In the genomic region with DNA sequence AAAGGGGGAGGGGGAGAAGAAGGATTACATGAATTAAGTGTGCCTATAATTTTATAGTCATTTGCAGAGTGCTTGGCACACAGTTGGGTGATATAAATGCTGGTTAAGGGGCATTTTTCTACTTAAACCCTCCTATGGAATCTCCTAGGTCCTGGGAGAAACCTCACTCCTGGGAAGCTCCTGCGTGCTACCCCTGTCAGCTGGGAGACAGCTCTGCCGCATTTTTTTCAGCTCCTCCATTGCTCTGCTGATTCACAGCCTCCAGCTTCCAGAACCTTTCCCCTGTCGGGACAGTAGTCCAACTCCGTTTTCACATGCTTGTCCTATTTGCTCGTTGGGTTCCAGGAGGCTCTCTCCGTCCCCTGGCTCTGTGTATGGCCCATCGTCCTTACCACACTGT, we compare ENCODE assay signal across 1 cellular context.
TF ChIP-seq lines count a peak whose summit lies in the region.

No MANE protein-coding gene starts in this region.

TF ChIP-seq in GM23338, 12 proteins besides CTCF, POLR2A, EP300 and RAD21 (continued from another document):
- TF ChIP-seq, protein P1, sequence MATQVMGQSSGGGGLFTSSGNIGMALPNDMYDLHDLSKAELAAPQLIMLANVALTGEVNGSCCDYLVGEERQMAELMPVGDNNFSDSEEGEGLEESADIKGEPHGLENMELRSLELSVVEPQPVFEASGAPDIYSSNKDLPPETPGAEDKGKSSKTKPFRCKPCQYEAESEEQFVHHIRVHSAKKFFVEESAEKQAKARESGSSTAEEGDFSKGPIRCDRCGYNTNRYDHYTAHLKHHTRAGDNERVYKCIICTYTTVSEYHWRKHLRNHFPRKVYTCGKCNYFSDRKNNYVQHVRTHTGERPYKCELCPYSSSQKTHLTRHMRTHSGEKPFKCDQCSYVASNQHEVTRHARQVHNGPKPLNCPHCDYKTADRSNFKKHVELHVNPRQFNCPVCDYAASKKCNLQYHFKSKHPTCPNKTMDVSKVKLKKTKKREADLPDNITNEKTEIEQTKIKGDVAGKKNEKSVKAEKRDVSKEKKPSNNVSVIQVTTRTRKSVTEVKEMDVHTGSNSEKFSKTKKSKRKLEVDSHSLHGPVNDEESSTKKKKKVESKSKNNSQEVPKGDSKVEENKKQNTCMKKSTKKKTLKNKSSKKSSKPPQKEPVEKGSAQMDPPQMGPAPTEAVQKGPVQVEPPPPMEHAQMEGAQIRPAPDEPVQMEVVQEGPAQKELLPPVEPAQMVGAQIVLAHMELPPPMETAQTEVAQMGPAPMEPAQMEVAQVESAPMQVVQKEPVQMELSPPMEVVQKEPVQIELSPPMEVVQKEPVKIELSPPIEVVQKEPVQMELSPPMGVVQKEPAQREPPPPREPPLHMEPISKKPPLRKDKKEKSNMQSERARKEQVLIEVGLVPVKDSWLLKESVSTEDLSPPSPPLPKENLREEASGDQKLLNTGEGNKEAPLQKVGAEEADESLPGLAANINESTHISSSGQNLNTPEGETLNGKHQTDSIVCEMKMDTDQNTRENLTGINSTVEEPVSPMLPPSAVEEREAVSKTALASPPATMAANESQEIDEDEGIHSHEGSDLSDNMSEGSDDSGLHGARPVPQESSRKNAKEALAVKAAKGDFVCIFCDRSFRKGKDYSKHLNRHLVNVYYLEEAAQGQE (IDR thresholded peaks at IDR 0.05; ENCODE audit: unreplicated experiment) = no peak
- TF ChIP-seq EZH2 (IDR thresholded peaks at IDR 0.05; ENCODE audit: low read depth, unreplicated experiment) = no peak
- no peak for TF ChIP-seq POLR2AphosphoS5 (IDR thresholded peaks at IDR 0.05; ENCODE audit: low read depth)
- TF ChIP-seq, protein P2, sequence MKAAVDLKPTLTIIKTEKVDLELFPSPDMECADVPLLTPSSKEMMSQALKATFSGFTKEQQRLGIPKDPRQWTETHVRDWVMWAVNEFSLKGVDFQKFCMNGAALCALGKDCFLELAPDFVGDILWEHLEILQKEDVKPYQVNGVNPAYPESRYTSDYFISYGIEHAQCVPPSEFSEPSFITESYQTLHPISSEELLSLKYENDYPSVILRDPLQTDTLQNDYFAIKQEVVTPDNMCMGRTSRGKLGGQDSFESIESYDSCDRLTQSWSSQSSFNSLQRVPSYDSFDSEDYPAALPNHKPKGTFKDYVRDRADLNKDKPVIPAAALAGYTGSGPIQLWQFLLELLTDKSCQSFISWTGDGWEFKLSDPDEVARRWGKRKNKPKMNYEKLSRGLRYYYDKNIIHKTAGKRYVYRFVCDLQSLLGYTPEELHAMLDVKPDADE (IDR thresholded peaks at IDR 0.05) = no peak
- TF ChIP-seq NANOG (IDR thresholded peaks at IDR 0.05; ENCODE audit: borderline replicate concordance) = no peak
- no peak for TF ChIP-seq JUNB (IDR thresholded peaks at IDR 0.05; ENCODE audit: unreplicated experiment)
- TF ChIP-seq, protein P3, sequence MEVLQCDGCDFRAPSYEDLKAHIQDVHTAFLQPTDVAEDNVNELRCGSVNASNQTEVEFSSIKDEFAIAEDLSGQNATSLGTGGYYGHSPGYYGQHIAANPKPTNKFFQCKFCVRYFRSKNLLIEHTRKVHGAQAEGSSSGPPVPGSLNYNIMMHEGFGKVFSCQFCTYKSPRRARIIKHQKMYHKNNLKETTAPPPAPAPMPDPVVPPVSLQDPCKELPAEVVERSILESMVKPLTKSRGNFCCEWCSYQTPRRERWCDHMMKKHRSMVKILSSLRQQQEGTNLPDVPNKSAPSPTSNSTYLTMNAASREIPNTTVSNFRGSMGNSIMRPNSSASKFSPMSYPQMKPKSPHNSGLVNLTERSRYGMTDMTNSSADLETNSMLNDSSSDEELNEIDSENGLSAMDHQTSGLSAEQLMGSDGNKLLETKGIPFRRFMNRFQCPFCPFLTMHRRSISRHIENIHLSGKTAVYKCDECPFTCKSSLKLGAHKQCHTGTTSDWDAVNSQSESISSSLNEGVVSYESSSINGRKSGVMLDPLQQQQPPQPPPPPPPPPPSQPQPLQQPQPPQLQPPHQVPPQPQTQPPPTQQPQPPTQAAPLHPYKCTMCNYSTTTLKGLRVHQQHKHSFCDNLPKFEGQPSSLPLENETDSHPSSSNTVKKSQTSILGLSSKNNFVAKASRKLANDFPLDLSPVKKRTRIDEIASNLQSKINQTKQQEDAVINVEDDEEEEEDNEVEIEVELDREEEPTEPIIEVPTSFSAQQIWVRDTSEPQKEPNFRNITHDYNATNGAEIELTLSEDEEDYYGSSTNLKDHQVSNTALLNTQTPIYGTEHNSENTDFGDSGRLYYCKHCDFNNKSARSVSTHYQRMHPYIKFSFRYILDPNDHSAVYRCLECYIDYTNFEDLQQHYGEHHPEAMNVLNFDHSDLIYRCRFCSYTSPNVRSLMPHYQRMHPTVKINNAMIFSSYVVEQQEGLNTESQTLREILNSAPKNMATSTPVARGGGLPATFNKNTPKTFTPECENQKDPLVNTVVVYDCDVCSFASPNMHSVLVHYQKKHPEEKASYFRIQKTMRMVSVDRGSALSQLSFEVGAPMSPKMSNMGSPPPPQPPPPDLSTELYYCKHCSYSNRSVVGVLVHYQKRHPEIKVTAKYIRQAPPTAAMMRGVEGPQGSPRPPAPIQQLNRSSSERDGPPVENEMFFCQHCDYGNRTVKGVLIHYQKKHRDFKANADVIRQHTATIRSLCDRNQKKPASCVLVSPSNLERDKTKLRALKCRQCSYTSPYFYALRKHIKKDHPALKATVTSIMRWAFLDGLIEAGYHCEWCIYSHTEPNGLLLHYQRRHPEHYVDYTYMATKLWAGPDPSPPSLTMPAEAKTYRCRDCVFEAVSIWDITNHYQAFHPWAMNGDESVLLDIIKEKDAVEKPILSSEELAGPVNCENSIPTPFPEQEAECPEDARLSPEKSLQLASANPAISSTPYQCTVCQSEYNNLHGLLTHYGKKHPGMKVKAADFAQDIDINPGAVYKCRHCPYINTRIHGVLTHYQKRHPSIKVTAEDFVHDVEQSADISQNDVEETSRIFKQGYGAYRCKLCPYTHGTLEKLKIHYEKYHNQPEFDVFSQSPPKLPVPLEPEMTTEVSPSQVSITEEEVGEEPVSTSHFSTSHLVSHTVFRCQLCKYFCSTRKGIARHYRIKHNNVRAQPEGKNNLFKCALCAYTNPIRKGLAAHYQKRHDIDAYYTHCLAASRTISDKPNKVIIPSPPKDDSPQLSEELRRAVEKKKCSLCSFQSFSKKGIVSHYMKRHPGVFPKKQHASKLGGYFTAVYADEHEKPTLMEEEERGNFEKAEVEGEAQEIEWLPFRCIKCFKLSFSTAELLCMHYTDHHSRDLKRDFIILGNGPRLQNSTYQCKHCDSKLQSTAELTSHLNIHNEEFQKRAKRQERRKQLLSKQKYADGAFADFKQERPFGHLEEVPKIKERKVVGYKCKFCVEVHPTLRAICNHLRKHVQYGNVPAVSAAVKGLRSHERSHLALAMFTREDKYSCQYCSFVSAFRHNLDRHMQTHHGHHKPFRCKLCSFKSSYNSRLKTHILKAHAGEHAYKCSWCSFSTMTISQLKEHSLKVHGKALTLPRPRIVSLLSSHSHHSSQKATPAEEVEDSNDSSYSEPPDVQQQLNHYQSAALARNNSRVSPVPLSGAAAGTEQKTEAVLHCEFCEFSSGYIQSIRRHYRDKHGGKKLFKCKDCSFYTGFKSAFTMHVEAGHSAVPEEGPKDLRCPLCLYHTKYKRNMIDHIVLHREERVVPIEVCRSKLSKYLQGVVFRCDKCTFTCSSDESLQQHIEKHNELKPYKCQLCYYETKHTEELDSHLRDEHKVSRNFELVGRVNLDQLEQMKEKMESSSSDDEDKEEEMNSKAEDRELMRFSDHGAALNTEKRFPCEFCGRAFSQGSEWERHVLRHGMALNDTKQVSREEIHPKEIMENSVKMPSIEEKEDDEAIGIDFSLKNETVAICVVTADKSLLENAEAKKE (CRISPR knock-in tag; IDR thresholded peaks at IDR 0.05) = no peak
- TF ChIP-seq EZH2phosphoT487 (IDR thresholded peaks at IDR 0.05; ENCODE audit: unreplicated experiment) = no peak
